8 cellular contexts compared by ENCODE assay signal in the genomic region with DNA sequence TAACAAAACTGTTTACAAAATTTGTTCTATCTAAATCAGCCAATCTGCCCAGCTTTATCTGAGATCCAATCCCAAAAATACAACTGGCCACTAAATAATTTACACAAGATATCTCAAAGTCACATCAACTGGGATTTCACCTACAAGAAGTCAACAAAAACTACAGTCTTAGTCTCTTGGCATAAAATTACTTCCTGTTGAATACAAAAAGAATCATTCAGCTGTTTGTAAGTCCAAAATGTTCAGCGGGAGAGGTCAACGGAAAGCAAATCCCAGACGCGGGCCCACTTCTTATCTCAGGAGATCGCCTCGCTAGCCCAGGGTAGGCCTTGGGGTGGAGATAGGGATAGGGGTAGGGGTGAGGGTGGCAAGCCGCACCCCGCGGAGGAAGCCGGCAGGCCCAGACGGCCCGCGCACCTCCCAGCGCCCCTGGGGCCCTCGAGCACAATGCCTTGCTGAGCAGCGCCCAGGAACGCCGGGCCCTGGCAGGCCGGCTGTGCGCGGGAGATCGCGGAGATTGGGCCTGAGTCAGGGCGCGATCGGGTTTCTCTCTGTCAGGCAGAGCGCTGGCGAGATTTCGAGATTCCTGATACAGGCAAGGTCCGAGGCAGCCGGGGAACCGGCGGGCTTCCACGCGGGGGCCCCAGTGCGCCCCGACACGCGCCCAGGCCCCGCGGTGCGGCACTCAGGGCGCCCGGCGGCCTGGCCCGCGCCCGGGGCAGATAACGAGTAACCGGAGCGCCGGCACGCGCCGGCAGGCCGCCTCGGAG. TPM values are rescaled to one million over a fixed set of nuclear protein-coding genes. Genes with fewer than 3 reads are reported as not detected.
DNase-seq lines count a peak whose midpoint lies in the region; ATAC-seq and TF ChIP-seq lines count a peak whose summit lies in the region.

No MANE protein-coding gene starts in this region.

- peaks cover 3% of the 10 kb centered on the region for H3K4me1 ChIP-seq in mucosa of descending colon (ENCODE audit: low read depth)

- intact Hi-C loops in mucosa of descending colon (cut with DNase I, micrococcal nuclease): loop anchor here (2.0 to 10.0 kb wide), 3 partner anchors 60 to 220 kb away; partner anchors contain the start of gene CDC42SE2 (in 2 of the 2)

- peak; percentile 69 for DNase-seq in CD1c-positive myeloid dendritic cell (ENCODE audit: extremely low spot score)
- DNase-seq in NOMO-1 treated with DMSO at 0.1 percent for 48 hours (lab: John Stamatoyannopoulos, UW; ENCODE audit: unreplicated experiment): peak; percentile 79
- peak; percentile 58 for DNase-seq in activated T-cell treated with anti-CD3 and anti-CD28 coated beads for 4 hours
- DNase-seq in epithelial cell of esophagus (ENCODE audit: low read depth): peak; percentile 84
- DNase-seq in mucosa of descending colon: peak; percentile 73 to 85 (median 84)
- peak; percentile 40 to 54 for DNase-seq in stimulated activated CD8-positive, alpha-beta memory T cell treated with anti-CD3 and anti-CD28 coated beads, Interleukin-4, amount 100 ng/mL, for 4 hours (ENCODE audit: low read depth in 2 of 2, low spot score in 1 of 2)

- TF ChIP-seq CTCF in epithelial cell of esophagus (IDR thresholded peaks at IDR 0.05; ENCODE audit: insufficient read depth, low read depth, low read length, missing control alignments) (no peak), mucosa of descending colon (IDR thresholded peaks at IDR 0.05) (no peak)

- H3K4me3 ChIP-seq in epithelial cell of esophagus (ENCODE audit: low read length) (peak overlapping the region; percentile 94), mucosa of descending colon (peak overlapping the region; percentile 71)

- peak; percentile 85 for ATAC-seq in GM19324 (IDR thresholded peaks at IDR 0.05; ENCODE audit: low FRiP score, unreplicated experiment)
- ATAC-seq in HG03442 (IDR thresholded peaks at IDR 0.05; ENCODE audit: unreplicated experiment): peak; percentile 68
- peak; percentile 80 for ATAC-seq in mucosa of descending colon

- H3K36me3 ChIP-seq in mucosa of descending colon (ENCODE audit: low read depth): no peaks in the 10 kb centered on the region

- H3K9me3 ChIP-seq in mucosa of descending colon: no peaks in the 10 kb centered on the region

RNA-seq across cellular contexts. Expression of gene HINT1, which starts 0.7 kb away (rescaled TPM):
- 100 to 1,000 TPM; 223 to 289 (median 275) TPM for total RNA-seq in mucosa of descending colon

RNA-seq across cellular contexts. Expression of gene LYRM7, which starts 6.4 kb away (rescaled TPM):
- total RNA-seq in mucosa of descending colon: 10 to 100 TPM; 11.2 to 12.9 (median 11.7) TPM

Comparison
In these comparisons a context has a peak if more than half of its experiments do, and no peak if none do; other contexts are left out.
1. Peak in every context shown above with its lines: DNase-seq, ATAC-seq and H3K4me3 ChIP-seq.